Comparison of ENCODE assay signal across 8 cellular contexts in genomic region chrX:31036895-31037294, GRCh38. TPM values are rescaled to one million over a fixed set of nuclear protein-coding genes. Genes with fewer than 3 reads are reported as not detected.
DNase-seq lines count a peak whose midpoint lies in the region; ATAC-seq and TF ChIP-seq lines count a peak whose summit lies in the region.

No MANE protein-coding gene starts in this region.

- TF ChIP-seq CTCF in KMS-11 (conservative IDR thresholded peaks at IDR 0.05; ENCODE audit: low read depth, low read length) (peak; percentile 74), VCaP (conservative IDR thresholded peaks at IDR 0.05) (peak; percentile 73), smooth muscle cell (IDR thresholded peaks at IDR 0.05; ENCODE audit: borderline replicate concordance, insufficient read depth, poor library complexity, severe bottlenecking) (peak; percentile 46)

- H3K4me2 ChIP-seq in GM23248 (ENCODE audit: unreplicated experiment), result no peak overlapping the region
- no peak overlapping the region for H3K4me2 ChIP-seq in KMS-11
- H3K4me2 ChIP-seq in smooth muscle cell, result no peak overlapping the region

- no peak overlapping the region for H3K27ac ChIP-seq in GM23248
- H3K27ac ChIP-seq in KMS-11, result no peak overlapping the region
- H3K27ac ChIP-seq in VCaP, result no peak overlapping the region
- no peak overlapping the region for H3K27ac ChIP-seq in smooth muscle cell (ENCODE audit: low read depth)

- no peaks in the 10 kb centered on the region for H3K36me3 ChIP-seq in GM23248 (ENCODE audit: low read depth)
- no peaks in the 10 kb centered on the region for H3K36me3 ChIP-seq in KMS-11 (ENCODE audit: insufficient read depth)
- no peaks in the 10 kb centered on the region for H3K36me3 ChIP-seq in smooth muscle cell (ENCODE audit: low read depth)

- no peak overlapping the region for H2AFZ ChIP-seq in GM23248
- peak overlapping the region; percentile 44; the same call in 1 of the 2 replicates for H2AFZ ChIP-seq in KMS-11 (ENCODE audit: low read depth)
- H2AFZ ChIP-seq in smooth muscle cell (ENCODE audit: low read depth), result no peak overlapping the region

- intact Hi-C loops in left ventricle myocardium superior (cut with micrococcal nuclease), result no loop called here
- intact Hi-C loops in posterior vena cava (cut with DNase I), result no loop called here

- ATAC-seq in left ventricle myocardium superior, result peak; percentile 63

- peak; percentile 20 for DNase-seq in stimulated activated CD4-positive, alpha-beta T cell treated with anti-CD3 and anti-CD28 coated beads, Interleukin-15, amount 100 ng/mL, for 24 hours
- no peak for DNase-seq in stimulated activated CD4-positive, alpha-beta T cell treated with anti-CD3 and anti-CD28 coated beads, Interleukin-4, amount 100 ng/mL, for 4 hours
- DNase-seq in GM23248, result peak; percentile 65
- peak; percentile 29 for DNase-seq in left ventricle myocardium superior
- DNase-seq in smooth muscle cell (lab: John Stamatoyannopoulos, UW; ENCODE audit: unreplicated experiment), result no peak
- no peak for DNase-seq in posterior vena cava (ENCODE audit: low spot score)

- no peaks in the 10 kb centered on the region for H3F3A ChIP-seq in GM23248 (ENCODE audit: insufficient read depth)
- no peaks in the 10 kb centered on the region for H3F3A ChIP-seq in smooth muscle cell (ENCODE audit: low read depth)

- H3K9me3 ChIP-seq in GM23248 (ENCODE audit: low read depth) (no peaks in the 10 kb centered on the region), smooth muscle cell (replicated peaks; ENCODE audit: low read depth) (no peaks in the 10 kb centered on the region)

- H3K27me3 ChIP-seq in GM23248 (replicated peaks; ENCODE audit: insufficient read depth), result no peaks in the 10 kb centered on the region
- no peaks in the 10 kb centered on the region for H3K27me3 ChIP-seq in KMS-11 (ENCODE audit: insufficient read depth, low read depth)
- H3K27me3 ChIP-seq in smooth muscle cell (ENCODE audit: low read depth), result no peaks in the 10 kb centered on the region

- WGBS in GM23248 (ENCODE audit: low coverage in 1 of 2, low lambda C conversion rate in 2 of 2, missing lambda C conversion rate in 2 of 2), 2 experiments, result 15 to 23% methylated on average over 3 of the region's 3 CpGs
- 54% methylated on average over 3 of the region's 3 CpGs for WGBS in smooth muscle cell (ENCODE audit: low lambda C conversion rate)

- no peaks in the 10 kb centered on the region for H3K9me2 ChIP-seq in GM23248 (ENCODE audit: insufficient read depth)

- no peaks in the 10 kb centered on the region for H3K4me1 ChIP-seq in GM23248 (ENCODE audit: insufficient read depth)
- H3K4me1 ChIP-seq in KMS-11 (ENCODE audit: low read depth, poor library complexity, severe bottlenecking), result no peaks in the 10 kb centered on the region
- no peaks in the 10 kb centered on the region for H3K4me1 ChIP-seq in smooth muscle cell (ENCODE audit: low read depth)

- no peak overlapping the region for H3K4me3 ChIP-seq in GM23248
- no peak overlapping the region for H3K4me3 ChIP-seq in KMS-11 (IDR thresholded peaks at IDR 0.05; ENCODE audit: insufficient read depth, low read depth, low read length)
- H3K4me3 ChIP-seq in smooth muscle cell, result no peak overlapping the region

- H3K9ac ChIP-seq in GM23248, result no peak overlapping the region
- H3K9ac ChIP-seq in KMS-11, result no peak overlapping the region
- no peak overlapping the region for H3K9ac ChIP-seq in smooth muscle cell (ENCODE audit: low read depth)

- in situ Hi-C loops in GM23248 (cut with MboI), result no loop called here

- H4K20me1 ChIP-seq in GM23248 (ENCODE audit: insufficient read depth), result no peaks in the 10 kb centered on the region
- H4K20me1 ChIP-seq in KMS-11 (ENCODE audit: insufficient read depth), result no peaks in the 10 kb centered on the region
- H4K20me1 ChIP-seq in smooth muscle cell (ENCODE audit: low read depth), result no peaks in the 10 kb centered on the region

- H3K79me2 ChIP-seq in GM23248 (ENCODE audit: insufficient read depth) (no peaks in the 10 kb centered on the region), KMS-11 (ENCODE audit: insufficient read depth, low read depth) (no peaks in the 10 kb centered on the region), smooth muscle cell (ENCODE audit: low read depth) (no peaks in the 10 kb centered on the region)

RNA-seq across cellular contexts. Expression of gene FTHL17, which starts 34.9 kb away (rescaled TPM):
- total RNA-seq in GM23248 (2014; rRNA removed; shearing (Covaris generic)), result not detected in 2 replicates
- polyA plus RNA-seq in GM23248 (2016; fragmentation: Nextera tagmentation; extraction: Ambion mirVana) (not detected in 2 replicates), smooth muscle cell (not detected in 2 replicates)
- total RNA-seq in left ventricle myocardium superior (not detected), smooth muscle cell (not detected in 2 replicates), posterior vena cava (not detected)

Comparison
In these comparisons a context has a peak if more than half of its experiments do, and no peak if none do; other contexts are left out.
1. DNase-seq: peak in stimulated activated CD4-positive, alpha-beta T cell treated with anti-CD3 and anti-CD28 coated beads, Interleukin-15, amount 100 ng/mL, for 24 hours (single experiment), GM23248 (single experiment) and left ventricle myocardium superior (single experiment); none in stimulated activated CD4-positive, alpha-beta T cell treated with anti-CD3 and anti-CD28 coated beads, Interleukin-4, amount 100 ng/mL, for 4 hours (0 of 2), smooth muscle cell (single experiment) and posterior vena cava (single experiment).
2. Peak in every context shown above with its lines, with median percentiles within 50 percentile points of each other: CTCF ChIP-seq.